In the genomic region with DNA sequence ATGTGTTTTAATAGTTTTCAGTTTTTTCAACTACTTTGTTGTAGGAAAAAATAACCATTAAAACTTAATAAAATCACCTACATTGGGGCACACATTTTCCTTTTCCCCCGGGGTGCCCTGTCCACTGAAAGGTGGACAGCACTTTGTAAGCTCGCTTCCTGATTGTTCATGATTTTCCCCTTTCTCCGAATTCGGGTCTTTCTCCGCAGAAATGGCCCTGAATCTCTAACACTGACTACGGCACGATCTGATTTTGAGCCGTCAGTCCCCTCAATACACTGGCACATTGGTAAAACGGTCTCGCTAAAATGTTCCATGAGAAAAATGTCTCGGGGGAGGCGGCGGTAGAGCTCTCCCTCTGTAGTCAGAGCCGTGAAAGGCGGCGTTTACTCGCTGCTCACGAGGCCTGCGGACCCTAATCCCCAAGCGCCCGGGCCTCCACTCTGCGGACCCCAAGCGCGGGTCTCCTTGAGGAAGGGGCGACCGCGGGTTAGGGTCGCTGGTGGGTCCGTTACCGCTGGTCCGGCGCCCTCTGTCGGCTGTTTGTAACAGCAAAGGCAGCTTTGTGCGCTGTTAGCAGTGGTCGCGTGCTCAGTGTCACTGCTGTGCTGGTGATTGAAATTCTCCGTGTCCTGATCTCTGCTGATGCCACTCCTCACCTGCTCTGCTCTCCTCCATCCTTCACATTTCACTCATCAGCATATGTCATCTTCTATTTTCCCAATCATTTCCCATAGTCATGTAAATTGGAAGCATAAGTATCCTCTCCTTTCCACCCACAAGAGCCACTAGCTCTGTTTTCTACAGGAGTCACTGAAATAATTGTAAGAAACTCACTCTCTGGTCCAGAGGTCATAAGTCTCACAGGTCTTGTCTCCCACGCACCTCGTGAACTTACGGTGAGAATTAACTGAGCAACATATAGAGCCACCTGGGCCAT, we compare ENCODE assay signal across 1 cellular context.
A peak's percentile ranks its signal among the peaks of the same experiment; 100 is the strongest.
TF ChIP-seq lines count a peak whose summit lies in the region.

No MANE protein-coding gene starts in this region.

TF ChIP-seq in HepG2, 621 proteins besides CTCF, POLR2A, EP300 and RAD21 (continued from another document and continues in another):
- TF ChIP-seq, protein P1, sequence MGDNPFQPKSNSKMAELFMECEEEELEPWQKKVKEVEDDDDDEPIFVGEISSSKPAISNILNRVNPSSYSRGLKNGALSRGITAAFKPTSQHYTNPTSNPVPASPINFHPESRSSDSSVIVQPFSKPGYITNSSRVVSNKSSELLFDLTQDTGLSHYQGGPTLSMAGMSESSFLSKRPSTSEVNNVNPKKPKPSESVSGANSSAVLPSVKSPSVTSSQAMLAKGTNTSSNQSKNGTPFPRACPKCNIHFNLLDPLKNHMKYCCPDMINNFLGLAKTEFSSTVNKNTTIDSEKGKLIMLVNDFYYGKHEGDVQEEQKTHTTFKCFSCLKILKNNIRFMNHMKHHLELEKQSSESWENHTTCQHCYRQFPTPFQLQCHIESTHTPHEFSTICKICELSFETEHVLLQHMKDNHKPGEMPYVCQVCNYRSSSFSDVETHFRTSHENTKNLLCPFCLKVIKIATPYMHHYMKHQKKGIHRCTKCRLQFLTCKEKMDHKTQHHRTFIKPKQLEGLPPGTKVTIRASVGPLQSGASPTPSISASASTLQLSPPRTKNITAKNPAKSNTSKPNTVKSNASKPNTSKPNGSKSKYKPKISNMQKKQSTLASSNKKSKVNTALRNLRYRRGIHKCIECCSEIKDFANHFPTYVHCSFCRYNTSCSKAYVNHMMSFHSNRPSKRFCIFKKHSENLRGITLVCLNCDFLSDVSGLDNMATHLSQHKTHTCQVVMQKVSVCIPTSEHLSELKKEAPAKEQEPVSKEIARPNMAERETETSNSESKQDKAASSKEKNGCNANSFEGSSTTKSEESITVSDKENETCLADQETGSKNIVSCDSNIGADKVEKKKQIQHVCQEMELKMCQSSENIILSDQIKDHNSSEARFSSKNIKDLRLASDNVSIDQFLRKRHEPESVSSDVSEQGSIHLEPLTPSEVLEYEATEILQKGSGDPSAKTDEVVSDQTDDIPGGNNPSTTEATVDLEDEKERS (CRISPR knock-in tag; IDR thresholded peaks at IDR 0.05) = no peak
- TF ChIP-seq, protein P2, sequence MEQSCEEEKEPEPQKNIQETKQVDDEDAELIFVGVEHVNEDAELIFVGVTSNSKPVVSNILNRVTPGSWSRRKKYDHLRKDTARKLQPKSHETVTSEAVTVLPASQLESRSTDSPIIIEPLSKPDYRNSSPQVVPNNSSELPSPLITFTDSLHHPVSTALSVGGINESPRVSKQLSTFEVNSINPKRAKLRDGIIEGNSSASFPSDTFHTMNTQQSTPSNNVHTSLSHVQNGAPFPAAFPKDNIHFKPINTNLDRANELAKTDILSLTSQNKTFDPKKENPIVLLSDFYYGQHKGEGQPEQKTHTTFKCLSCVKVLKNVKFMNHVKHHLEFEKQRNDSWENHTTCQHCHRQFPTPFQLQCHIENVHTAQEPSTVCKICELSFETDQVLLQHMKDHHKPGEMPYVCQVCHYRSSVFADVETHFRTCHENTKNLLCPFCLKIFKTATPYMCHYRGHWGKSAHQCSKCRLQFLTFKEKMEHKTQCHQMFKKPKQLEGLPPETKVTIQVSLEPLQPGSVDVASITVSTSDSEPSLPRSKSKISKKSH (CRISPR knock-in tag; IDR thresholded peaks at IDR 0.05; ENCODE audit: borderline replicate concordance) = no peak
- TF ChIP-seq PHF5A (CRISPR knock-in tag; IDR thresholded peaks at IDR 0.05; ENCODE audit: low read depth, unreplicated experiment) = no peak
- no peak for TF ChIP-seq RORA (CRISPR knock-in tag; IDR thresholded peaks at IDR 0.05)
- TF ChIP-seq IRX3 (CRISPR knock-in tag; IDR thresholded peaks at IDR 0.05; ENCODE audit: borderline replicate concordance, low read depth) = no peak
- TF ChIP-seq, protein P3, sequence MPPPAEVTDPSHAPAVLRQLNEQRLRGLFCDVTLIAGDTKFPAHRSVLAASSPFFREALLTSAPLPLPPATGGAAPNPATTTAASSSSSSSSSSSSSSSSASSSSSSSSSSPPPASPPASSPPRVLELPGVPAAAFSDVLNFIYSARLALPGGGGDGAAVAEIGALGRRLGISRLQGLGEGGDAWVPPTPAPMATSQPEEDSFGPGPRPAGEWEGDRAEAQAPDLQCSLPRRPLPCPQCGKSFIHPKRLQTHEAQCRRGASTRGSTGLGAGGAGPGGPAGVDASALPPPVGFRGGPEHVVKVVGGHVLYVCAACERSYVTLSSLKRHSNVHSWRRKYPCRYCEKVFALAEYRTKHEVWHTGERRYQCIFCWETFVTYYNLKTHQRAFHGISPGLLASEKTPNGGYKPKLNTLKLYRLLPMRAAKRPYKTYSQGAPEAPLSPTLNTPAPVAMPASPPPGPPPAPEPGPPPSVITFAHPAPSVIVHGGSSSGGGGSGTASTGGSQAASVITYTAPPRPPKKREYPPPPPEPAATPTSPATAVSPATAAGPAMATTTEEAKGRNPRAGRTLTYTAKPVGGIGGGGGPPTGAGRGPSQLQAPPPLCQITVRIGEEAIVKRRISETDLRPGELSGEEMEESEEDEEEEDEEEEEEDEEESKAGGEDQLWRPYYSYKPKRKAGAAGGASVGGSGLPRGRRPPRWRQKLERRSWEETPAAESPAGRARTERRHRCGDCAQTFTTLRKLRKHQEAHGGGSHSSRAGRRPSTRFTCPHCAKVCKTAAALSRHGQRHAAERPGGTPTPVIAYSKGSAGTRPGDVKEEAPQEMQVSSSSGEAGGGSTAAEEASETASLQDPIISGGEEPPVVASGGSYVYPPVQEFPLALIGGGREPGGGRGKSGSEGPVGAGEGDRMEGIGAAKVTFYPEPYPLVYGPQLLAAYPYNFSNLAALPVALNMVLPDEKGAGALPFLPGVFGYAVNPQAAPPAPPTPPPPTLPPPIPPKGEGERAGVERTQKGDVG (CRISPR knock-in tag; IDR thresholded peaks at IDR 0.05; ENCODE audit: borderline replicate concordance) = no peak
- 0 out of 2 replicates have a peak, but pooled peaks have one; percentile 29 for TF ChIP-seq KAT8 (CRISPR knock-in tag; IDR thresholded peaks at IDR 0.05)
- TF ChIP-seq, protein P4, sequence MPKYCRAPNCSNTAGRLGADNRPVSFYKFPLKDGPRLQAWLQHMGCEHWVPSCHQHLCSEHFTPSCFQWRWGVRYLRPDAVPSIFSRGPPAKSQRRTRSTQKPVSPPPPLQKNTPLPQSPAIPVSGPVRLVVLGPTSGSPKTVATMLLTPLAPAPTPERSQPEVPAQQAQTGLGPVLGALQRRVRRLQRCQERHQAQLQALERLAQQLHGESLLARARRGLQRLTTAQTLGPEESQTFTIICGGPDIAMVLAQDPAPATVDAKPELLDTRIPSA (CRISPR knock-in tag; IDR thresholded peaks at IDR 0.05; ENCODE audit: borderline replicate concordance) = no peak
- TF ChIP-seq ZNF768 (CRISPR knock-in tag; IDR thresholded peaks at IDR 0.05) = peak; percentile 30; the same call in 1 of the 2 replicates
- TF ChIP-seq NCOR1 (IDR thresholded peaks at IDR 0.05; ENCODE audit: borderline replicate concordance, low read length) = no peak
- no peak for TF ChIP-seq MEIS1 (CRISPR knock-in tag; IDR thresholded peaks at IDR 0.05; ENCODE audit: borderline replicate concordance)
- TF ChIP-seq, protein P5, sequence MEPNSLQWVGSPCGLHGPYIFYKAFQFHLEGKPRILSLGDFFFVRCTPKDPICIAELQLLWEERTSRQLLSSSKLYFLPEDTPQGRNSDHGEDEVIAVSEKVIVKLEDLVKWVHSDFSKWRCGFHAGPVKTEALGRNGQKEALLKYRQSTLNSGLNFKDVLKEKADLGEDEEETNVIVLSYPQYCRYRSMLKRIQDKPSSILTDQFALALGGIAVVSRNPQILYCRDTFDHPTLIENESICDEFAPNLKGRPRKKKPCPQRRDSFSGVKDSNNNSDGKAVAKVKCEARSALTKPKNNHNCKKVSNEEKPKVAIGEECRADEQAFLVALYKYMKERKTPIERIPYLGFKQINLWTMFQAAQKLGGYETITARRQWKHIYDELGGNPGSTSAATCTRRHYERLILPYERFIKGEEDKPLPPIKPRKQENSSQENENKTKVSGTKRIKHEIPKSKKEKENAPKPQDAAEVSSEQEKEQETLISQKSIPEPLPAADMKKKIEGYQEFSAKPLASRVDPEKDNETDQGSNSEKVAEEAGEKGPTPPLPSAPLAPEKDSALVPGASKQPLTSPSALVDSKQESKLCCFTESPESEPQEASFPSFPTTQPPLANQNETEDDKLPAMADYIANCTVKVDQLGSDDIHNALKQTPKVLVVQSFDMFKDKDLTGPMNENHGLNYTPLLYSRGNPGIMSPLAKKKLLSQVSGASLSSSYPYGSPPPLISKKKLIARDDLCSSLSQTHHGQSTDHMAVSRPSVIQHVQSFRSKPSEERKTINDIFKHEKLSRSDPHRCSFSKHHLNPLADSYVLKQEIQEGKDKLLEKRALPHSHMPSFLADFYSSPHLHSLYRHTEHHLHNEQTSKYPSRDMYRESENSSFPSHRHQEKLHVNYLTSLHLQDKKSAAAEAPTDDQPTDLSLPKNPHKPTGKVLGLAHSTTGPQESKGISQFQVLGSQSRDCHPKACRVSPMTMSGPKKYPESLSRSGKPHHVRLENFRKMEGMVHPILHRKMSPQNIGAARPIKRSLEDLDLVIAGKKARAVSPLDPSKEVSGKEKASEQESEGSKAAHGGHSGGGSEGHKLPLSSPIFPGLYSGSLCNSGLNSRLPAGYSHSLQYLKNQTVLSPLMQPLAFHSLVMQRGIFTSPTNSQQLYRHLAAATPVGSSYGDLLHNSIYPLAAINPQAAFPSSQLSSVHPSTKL (CRISPR knock-in tag; IDR thresholded peaks at IDR 0.05) = 0 out of 2 replicates have a peak, but pooled peaks have one; percentile 31
- no peak for TF ChIP-seq CAMTA2 (CRISPR knock-in tag; IDR thresholded peaks at IDR 0.05; ENCODE audit: borderline replicate concordance)
- TF ChIP-seq, protein P6, sequence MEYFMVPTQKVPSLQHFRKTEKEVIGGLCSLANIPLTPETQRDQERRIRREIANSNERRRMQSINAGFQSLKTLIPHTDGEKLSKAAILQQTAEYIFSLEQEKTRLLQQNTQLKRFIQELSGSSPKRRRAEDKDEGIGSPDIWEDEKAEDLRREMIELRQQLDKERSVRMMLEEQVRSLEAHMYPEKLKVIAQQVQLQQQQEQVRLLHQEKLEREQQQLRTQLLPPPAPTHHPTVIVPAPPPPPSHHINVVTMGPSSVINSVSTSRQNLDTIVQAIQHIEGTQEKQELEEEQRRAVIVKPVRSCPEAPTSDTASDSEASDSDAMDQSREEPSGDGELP (IDR thresholded peaks at IDR 0.05; ENCODE audit: borderline replicate concordance, low read depth) = no peak
- TF ChIP-seq, protein P7, sequence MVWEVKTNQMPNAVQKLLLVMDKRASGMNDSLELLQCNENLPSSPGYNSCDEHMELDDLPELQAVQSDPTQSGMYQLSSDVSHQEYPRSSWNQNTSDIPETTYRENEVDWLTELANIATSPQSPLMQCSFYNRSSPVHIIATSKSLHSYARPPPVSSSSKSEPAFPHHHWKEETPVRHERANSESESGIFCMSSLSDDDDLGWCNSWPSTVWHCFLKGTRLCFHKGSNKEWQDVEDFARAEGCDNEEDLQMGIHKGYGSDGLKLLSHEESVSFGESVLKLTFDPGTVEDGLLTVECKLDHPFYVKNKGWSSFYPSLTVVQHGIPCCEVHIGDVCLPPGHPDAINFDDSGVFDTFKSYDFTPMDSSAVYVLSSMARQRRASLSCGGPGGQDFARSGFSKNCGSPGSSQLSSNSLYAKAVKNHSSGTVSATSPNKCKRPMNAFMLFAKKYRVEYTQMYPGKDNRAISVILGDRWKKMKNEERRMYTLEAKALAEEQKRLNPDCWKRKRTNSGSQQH (CRISPR knock-in tag; IDR thresholded peaks at IDR 0.05; ENCODE audit: low read depth) = no peak
- TF ChIP-seq, protein P8, sequence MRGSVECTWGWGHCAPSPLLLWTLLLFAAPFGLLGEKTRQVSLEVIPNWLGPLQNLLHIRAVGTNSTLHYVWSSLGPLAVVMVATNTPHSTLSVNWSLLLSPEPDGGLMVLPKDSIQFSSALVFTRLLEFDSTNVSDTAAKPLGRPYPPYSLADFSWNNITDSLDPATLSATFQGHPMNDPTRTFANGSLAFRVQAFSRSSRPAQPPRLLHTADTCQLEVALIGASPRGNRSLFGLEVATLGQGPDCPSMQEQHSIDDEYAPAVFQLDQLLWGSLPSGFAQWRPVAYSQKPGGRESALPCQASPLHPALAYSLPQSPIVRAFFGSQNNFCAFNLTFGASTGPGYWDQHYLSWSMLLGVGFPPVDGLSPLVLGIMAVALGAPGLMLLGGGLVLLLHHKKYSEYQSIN (CRISPR knock-in tag; IDR thresholded peaks at IDR 0.05; ENCODE audit: borderline replicate concordance) = no peak
- no peak for TF ChIP-seq MED8 (CRISPR knock-in tag; IDR thresholded peaks at IDR 0.05; ENCODE audit: insufficient replicate concordance)
- TF ChIP-seq ZNF292 (CRISPR knock-in tag; IDR thresholded peaks at IDR 0.05; ENCODE audit: borderline replicate concordance, low read depth) = no peak
- TF ChIP-seq ZNF350 (CRISPR knock-in tag; IDR thresholded peaks at IDR 0.05; ENCODE audit: borderline replicate concordance, low read depth) = no peak; the same call in 1 of the 2 replicates
- no peak for TF ChIP-seq PITX1 (CRISPR knock-in tag; IDR thresholded peaks at IDR 0.05)
- TF ChIP-seq ZBTB7B (CRISPR knock-in tag; IDR thresholded peaks at IDR 0.05) = peak; percentile 86
- TF ChIP-seq GATAD1 (CRISPR knock-in tag; IDR thresholded peaks at IDR 0.05) = no peak
- TF ChIP-seq, protein P9, sequence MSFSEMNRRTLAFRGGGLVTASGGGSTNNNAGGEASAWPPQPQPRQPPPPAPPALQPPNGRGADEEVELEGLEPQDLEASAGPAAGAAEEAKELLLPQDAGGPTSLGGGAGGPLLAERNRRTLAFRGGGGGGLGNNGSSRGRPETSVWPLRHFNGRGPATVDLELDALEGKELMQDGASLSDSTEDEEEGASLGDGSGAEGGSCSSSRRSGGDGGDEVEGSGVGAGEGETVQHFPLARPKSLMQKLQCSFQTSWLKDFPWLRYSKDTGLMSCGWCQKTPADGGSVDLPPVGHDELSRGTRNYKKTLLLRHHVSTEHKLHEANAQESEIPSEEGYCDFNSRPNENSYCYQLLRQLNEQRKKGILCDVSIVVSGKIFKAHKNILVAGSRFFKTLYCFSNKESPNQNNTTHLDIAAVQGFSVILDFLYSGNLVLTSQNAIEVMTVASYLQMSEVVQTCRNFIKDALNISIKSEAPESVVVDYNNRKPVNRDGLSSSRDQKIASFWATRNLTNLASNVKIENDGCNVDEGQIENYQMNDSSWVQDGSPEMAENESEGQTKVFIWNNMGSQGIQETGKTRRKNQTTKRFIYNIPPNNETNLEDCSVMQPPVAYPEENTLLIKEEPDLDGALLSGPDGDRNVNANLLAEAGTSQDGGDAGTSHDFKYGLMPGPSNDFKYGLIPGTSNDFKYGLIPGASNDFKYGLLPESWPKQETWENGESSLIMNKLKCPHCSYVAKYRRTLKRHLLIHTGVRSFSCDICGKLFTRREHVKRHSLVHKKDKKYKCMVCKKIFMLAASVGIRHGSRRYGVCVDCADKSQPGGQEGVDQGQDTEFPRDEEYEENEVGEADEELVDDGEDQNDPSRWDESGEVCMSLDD (CRISPR knock-in tag; IDR thresholded peaks at IDR 0.05; ENCODE audit: borderline replicate concordance) = no peak
